ENCODE assay signal across 4 cellular contexts in the genomic region with DNA sequence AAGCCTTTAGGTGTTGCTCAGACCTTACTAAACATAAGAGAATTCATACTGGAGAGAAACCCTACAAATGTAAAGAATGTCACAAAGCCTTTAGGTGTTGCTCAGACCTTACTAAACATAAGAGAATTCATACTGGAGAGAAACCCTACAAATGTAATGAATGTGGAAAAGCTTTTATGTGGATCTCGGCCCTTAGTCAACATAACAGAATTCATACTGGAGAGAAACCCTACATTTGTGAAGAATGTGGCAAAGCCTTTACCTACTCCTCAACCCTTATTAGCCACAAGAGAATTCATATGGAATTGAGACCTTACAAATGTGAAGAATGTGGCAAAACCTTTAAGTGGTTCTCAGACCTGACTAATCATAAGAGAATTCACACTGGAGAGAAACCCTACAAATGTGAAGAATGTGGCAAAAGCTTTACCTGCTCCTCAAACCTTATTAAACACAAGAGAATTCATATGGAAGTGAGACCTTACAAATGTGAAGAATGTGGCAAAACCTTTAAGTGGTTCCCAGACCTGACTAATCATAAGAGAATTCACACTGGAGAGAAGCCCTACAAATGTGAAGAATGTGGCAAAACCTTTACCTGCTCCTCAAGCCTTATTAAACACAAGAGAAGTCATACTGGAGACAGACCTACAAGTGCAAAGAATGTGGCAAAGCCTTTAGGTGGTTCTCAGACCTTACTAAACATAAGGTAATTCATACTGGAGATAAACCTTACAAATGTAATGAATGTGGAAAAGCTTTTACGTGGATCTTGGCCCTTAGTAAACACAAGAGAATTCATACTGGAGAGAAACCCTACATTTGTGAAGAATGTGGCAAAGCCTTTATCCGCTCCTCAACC. TPM values are rescaled to one million over a fixed set of nuclear protein-coding genes. Genes with fewer than 3 reads are reported as not detected.
"Had no signal": no experiment of that assay in that cellular context is flagged by ENCODE, and none has a peak within 500 bp of the region (broad histone marks: within the 10 kb centered on the region; RNA-seq: fewer than 3 reads in every experiment).

No MANE protein-coding gene starts in this region.

RNA-seq across cellular contexts. Expression of a gene that starts 32.8 kb away (rescaled TPM):
- total RNA-seq: LHCN-M2, MCF 10A, SJSA1 had no signal
- polyA plus RNA-seq: SK-N-SH had no signal
